ENCODE assay signal across 19 cellular contexts in the genomic region with DNA sequence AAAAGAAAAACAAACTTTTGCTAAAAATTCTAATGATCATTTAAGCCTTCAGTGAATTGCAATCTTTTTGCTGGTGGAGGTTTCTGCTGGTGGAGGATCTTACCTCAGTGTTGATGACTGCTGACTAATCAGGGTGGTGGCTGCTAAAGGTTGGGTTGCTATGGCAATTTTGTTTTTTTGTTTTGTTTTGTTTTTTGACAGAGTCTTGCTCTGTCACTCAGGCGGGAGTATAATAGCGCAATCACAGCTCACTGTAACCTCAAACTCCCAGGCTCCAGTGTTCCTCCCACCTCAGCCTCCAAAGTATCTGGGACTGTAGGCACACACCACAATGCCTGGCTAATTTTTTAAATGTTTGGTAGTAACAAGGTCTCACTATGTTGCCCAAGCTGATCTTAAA.
DNase-seq lines count a peak whose midpoint lies in the region; ATAC-seq, FAIRE-seq and TF ChIP-seq lines count a peak whose summit lies in the region.
"Had no signal": no experiment of that assay in that cellular context is flagged by ENCODE, and none has a peak within 500 bp of the region (broad histone marks: within the 10 kb centered on the region; RNA-seq: fewer than 3 reads in every experiment).

No MANE protein-coding gene starts in this region.

- no peak for TF ChIP-seq POLR2A in breast epithelium (IDR thresholded peaks at IDR 0.05)

- peaks cover 10% of the 10 kb centered on the region for H3K27me3 Mint-ChIP-seq in MCF 10A (ENCODE audit: insufficient read depth, unreplicated experiment)
- H3K27me3 Mint-ChIP-seq in activated T-cell treated with anti-CD3 and anti-CD28 coated beads, Interleukin-2, amount 50 U/mL, for 4 hours (ENCODE audit: low read depth): no peaks in the 10 kb centered on the region

- ATAC-seq in activated T-cell treated with anti-CD3 and anti-CD28 coated beads, Interleukin-2, amount 50 U/mL, for 4 hours: no peak
- ATAC-seq: gastroesophageal sphincter had no signal

- no peak overlapping the region for H3K4me3 ChIP-seq in breast epithelium
- no peak overlapping the region for H3K4me3 ChIP-seq in epithelial cell of proximal tubule (ENCODE audit: low read depth, low read length)
- no peak overlapping the region for H3K4me3 ChIP-seq in kidney (ENCODE audit: low read length in 2 of 2)
- H3K4me3 ChIP-seq in colonic mucosa: no peak overlapping the region
- H3K4me3 ChIP-seq: ascending aorta, coronary artery, gastroesophageal sphincter, upper lobe of left lung had no signal

- BruUV-seq in MCF 10A (replicated peaks; lab: Mats Ljungman, UMichigan): no TSS peak

- H3K27me3 ChIP-seq in breast epithelium (no peaks in the 10 kb centered on the region), colonic mucosa (no peaks in the 10 kb centered on the region)
- H3K27me3 ChIP-seq: ascending aorta, gastroesophageal sphincter, upper lobe of left lung had no signal

- H3K9me3 ChIP-seq in breast epithelium (no peaks in the 10 kb centered on the region), kidney (ENCODE audit: control insufficient read depth in 1 of 2, low read length in 2 of 2) (no peaks in the 10 kb centered on the region), colonic mucosa (no peaks in the 10 kb centered on the region)
- H3K9me3 ChIP-seq: ascending aorta, gastroesophageal sphincter, upper lobe of left lung had no signal

- intact Hi-C loops in MCF 10A (cut with micrococcal nuclease): no loop called here
- intact Hi-C loops in breast epithelium (cut with DNase I; ENCODE audit: low total_unique reads): no loop called here
- intact Hi-C loops in kidney (cut with DNase I): no loop called here
- intact Hi-C loops in colonic mucosa (cut with DNase I): no loop called here

- POLR2A ChIA-PET in MCF 10A (lab: Yijun Ruan, JAX): no interaction called here

- H3K4me1 Mint-ChIP-seq in MCF 10A (ENCODE audit: insufficient read depth, unreplicated experiment): no peaks in the 10 kb centered on the region
- peaks cover 2% of the 10 kb centered on the region for H3K4me1 Mint-ChIP-seq in activated T-cell treated with anti-CD3 and anti-CD28 coated beads, Interleukin-2, amount 50 U/mL, for 4 hours (ENCODE audit: low read depth)

- no peak overlapping the region for H3K4me3 Mint-ChIP-seq in MCF 10A (ENCODE audit: unreplicated experiment)
- H3K4me3 Mint-ChIP-seq in activated T-cell treated with anti-CD3 and anti-CD28 coated beads, Interleukin-2, amount 50 U/mL, for 4 hours: no peak overlapping the region

- H3K9me3 Mint-ChIP-seq in MCF 10A (ENCODE audit: unreplicated experiment): no peaks in the 10 kb centered on the region
- H3K9me3 Mint-ChIP-seq in activated T-cell treated with anti-CD3 and anti-CD28 coated beads, Interleukin-2, amount 50 U/mL, for 4 hours: no peaks in the 10 kb centered on the region

- CTCF ChIA-PET in MCF 10A (lab: Yijun Ruan, JAX): interaction anchor here (0.6 kb wide), 1 partner anchor 392 kb away, joined by 3 read pairs; no protein-coding TSS in a partner anchor

- H3K27ac Mint-ChIP-seq in MCF 10A (ENCODE audit: low read depth, unreplicated experiment): no peak overlapping the region

- H3K9ac ChIP-seq in kidney (ENCODE audit: low read length in 2 of 2): no peak overlapping the region
- no peak overlapping the region for H3K9ac ChIP-seq in colonic mucosa (ENCODE audit: low read depth in 2 of 2, low read length in 2 of 2)

- no peaks in the 10 kb centered on the region for H3K36me3 Mint-ChIP-seq in MCF 10A (ENCODE audit: insufficient read depth, unreplicated experiment)
- peaks cover 2% of the 10 kb centered on the region for H3K36me3 Mint-ChIP-seq in activated T-cell treated with anti-CD3 and anti-CD28 coated beads, Interleukin-2, amount 50 U/mL, for 4 hours (ENCODE audit: insufficient read depth)

- H3K4me1 ChIP-seq in breast epithelium: no peaks in the 10 kb centered on the region
- no peaks in the 10 kb centered on the region for H3K4me1 ChIP-seq in kidney (ENCODE audit: control insufficient read depth in 1 of 2, insufficient read depth in 1 of 2, low read depth in 1 of 2, low read length in 2 of 2)
- no peaks in the 10 kb centered on the region for H3K4me1 ChIP-seq in colonic mucosa
- H3K4me1 ChIP-seq: gastroesophageal sphincter, upper lobe of left lung had no signal

- H3K27ac ChIP-seq in breast epithelium: no peak overlapping the region
- H3K27ac ChIP-seq in kidney (ENCODE audit: low read depth in 2 of 2, low read length in 2 of 2): no peak overlapping the region
- no peak overlapping the region for H3K27ac ChIP-seq in colonic mucosa
- H3K27ac ChIP-seq: ascending aorta, gastroesophageal sphincter, upper lobe of left lung had no signal

- no peak for FAIRE-seq in kidney (lab: Jason Lieb, UNC)
- FAIRE-seq: GM18507 had no signal

- TF ChIP-seq CTCF in MCF 10A (IDR thresholded peaks at IDR 0.05; ENCODE audit: unreplicated experiment) (no peak), breast epithelium (IDR thresholded peaks at IDR 0.05) (no peak), epithelial cell of proximal tubule (conservative IDR thresholded peaks at IDR 0.05; ENCODE audit: low read depth, low read length) (no peak), kidney (IDR thresholded peaks at IDR 0.05; ENCODE audit: borderline replicate concordance, extremely low read depth, insufficient read depth) (no peak), colonic mucosa (IDR thresholded peaks at IDR 0.05) (no peak)

- peak; percentile 25 for DNase-seq in MCF 10A (ENCODE audit: unreplicated experiment)
- no peak for DNase-seq in breast epithelium (ENCODE audit: low spot score in 2 of 2)
- peak; percentile 2 for DNase-seq in RPMI7951 (ENCODE audit: low read depth)
- DNase-seq in epithelial cell of proximal tubule (ENCODE audit: low read depth): peak; percentile 38
- DNase-seq in GOT3 (lab: John Stamatoyannopoulos, UW): no peak
- DNase-seq in kidney: no peak
- DNase-seq in activated T-cell treated with anti-CD3 and anti-CD28 coated beads, Interleukin-2, amount 50 U/mL, for 4 hours: no peak
- no peak for DNase-seq in colonic mucosa
- DNase-seq: activated naive CD4-positive, alpha-beta T cell treated with Interleukin-2 at 50 U/mL for 16 hours; H7; NCI-H2029 treated with DMSO at 0.1 percent for 48 hours; occipital lobe; stimulated activated CD4-positive, alpha-beta T cell treated with anti-CD3 and anti-CD28 coated beads, Interleukin-15, amount 100 ng/mL, for 24 hours; stimulated activated naive CD4-positive, alpha-beta T cell; upper lobe of left lung had no signal

- H3K36me3 ChIP-seq in breast epithelium (no peaks in the 10 kb centered on the region), kidney (ENCODE audit: control insufficient read depth in 1 of 2, insufficient read depth in 2 of 2, low read length in 2 of 2) (no peaks in the 10 kb centered on the region), colonic mucosa (no peaks in the 10 kb centered on the region)
- H3K36me3 ChIP-seq: ascending aorta, gastroesophageal sphincter, upper lobe of left lung had no signal

Comparison
In these comparisons a context has a peak if more than half of its experiments do, and no peak if none do; other contexts are left out.
1. DNase-seq: peak in MCF 10A (single experiment), RPMI7951 (single experiment) and epithelial cell of proximal tubule (single experiment); none in breast epithelium (0 of 2), GOT3 (single experiment), kidney (single experiment), activated T-cell treated with anti-CD3 and anti-CD28 coated beads, Interleukin-2, amount 50 U/mL, for 4 hours (single experiment) and colonic mucosa (single experiment).